ENCODE assay signal across 8 cellular contexts in genomic region chr12:85036241-85036707, GRCh38. TPM values are rescaled to one million over a fixed set of nuclear protein-coding genes. Genes with fewer than 3 reads are reported as not detected.
DNase-seq lines count a peak whose midpoint lies in the region; ATAC-seq, FAIRE-seq and TF ChIP-seq lines count a peak whose summit lies in the region.

A gene with protein sequence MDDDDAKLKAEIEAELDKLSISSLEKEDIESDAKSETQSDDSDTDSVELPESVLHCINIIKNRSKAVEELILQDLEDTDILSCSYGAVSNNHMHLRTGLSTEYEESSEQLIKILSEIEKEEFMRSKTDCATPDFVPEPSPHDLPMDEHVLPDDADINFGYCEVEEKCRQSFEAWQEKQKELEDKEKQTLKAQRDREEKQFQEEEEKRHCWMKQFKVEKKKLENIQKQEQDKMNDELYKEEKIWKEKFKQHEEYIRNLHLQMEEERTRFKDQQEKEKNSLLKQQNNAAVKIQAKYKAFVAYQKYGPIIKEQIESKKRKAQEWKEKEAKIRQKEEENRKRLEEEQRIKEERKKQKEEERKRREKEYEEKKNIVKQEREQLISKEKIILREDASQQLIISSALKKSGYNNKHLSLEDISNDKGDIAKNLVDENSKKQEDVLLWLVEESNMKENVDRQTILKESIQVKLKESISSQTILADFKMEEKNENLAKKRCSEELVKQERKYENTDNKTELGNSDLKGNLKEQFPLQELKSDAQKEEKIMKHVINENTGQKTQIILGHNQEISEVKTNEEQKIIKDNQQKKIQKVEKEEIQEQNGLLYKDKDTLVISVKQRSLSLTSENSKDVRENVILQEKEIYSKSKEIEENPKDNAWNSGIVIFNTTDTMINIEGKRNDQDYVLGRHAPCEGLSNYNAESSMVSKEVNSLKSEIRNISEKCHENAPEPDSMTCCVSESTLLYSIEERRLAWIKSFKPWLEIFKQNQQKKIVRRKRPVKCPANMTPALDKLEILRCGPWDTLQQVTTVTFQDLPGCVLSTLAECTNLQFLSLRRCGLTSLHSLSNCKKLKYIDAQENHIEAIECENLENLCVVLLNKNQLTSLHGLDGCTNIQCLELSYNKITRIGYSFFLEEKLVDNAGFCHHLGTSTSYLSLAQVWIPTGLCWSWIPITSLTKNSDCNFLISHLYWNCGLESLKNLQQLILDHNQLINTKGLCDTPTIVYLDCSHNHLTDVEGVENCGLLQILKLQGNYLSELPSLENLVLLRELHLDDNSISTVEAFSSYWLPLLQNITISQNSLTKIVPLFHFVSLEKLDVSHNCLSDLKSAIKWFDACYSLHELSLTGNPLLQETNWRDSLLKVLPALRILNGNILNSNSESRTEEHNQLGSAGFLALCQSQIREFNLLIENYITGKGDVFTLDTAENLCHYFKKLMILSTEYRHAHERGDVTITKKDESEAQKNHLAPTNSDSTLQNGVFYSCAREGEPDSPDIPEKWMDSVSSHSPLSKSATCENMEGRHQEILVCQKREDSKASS (N-terminal part only) (plus strand): TSS chr12:85036351. CDS start chr12:85038177, 1,826 bp downstream.
Gene TSPAN19 (minus strand): TSS chr12:85036277. CDS start chr12:85029946, 6,331 bp downstream.

- H3K4me3 ChIP-seq in lower lobe of right lung: peak within 1 kb of the TSS; percentile 53

- H3K27me3 Mint-ChIP-seq in stimulated activated naive CD8-positive, alpha-beta T cell treated with anti-CD3 and anti-CD28 coated beads, Interleukin-15, amount 100 ng/mL, for 72 hours: peaks cover 23% of the 10 kb centered on the region

- intact Hi-C loops in lower lobe of right lung (cut with DNase I): no loop called here

- peak; percentile 55 for FAIRE-seq in endometrium (lab: Jason Lieb, UNC)

- H3K4me1 ChIP-seq in lower lobe of right lung: no peaks in the 10 kb centered on the region

- TF ChIP-seq CTCF in lower lobe of right lung (IDR thresholded peaks at IDR 0.05): no peak

- H3K4me1 Mint-ChIP-seq in stimulated activated naive CD8-positive, alpha-beta T cell treated with anti-CD3 and anti-CD28 coated beads, Interleukin-15, amount 100 ng/mL, for 72 hours: no peaks in the 10 kb centered on the region

- peak; percentile 2 for DNase-seq in activated naive CD4-positive, alpha-beta T cell treated with Interleukin-2 at 50 U/mL for 16 hours
- DNase-seq in activated naive CD4-positive, alpha-beta T cell (lab: John Stamatoyannopoulos, UW): no peak
- DNase-seq in NCI-H187 (lab: John Stamatoyannopoulos, UW): peak; percentile 81 to 87
- DNase-seq in UCSD-AML1 (lab: John Stamatoyannopoulos, UW; ENCODE audit: unreplicated experiment): peak; percentile 3
- DNase-seq in lower lobe of right lung: peak; percentile 52
- peak; percentile 27 to 56 for DNase-seq in stimulated activated naive CD8-positive, alpha-beta T cell treated with anti-CD3 and anti-CD28 coated beads, Interleukin-15, amount 100 ng/mL, for 72 hours

- H3K36me3 ChIP-seq in lower lobe of right lung: no peaks in the 10 kb centered on the region

- H3K27ac ChIP-seq in lower lobe of right lung: no peak within 1 kb of the TSS

- peak within 1 kb of the TSS; percentile 57 to 71 for H3K27ac Mint-ChIP-seq in stimulated activated naive CD8-positive, alpha-beta T cell treated with anti-CD3 and anti-CD28 coated beads, Interleukin-15, amount 100 ng/mL, for 72 hours

- H3K27me3 ChIP-seq in lower lobe of right lung (ENCODE audit: low read depth): no peaks in the 10 kb centered on the region

- peak within 1 kb of the TSS; percentile 78 to 81 for H3K4me3 Mint-ChIP-seq in stimulated activated naive CD8-positive, alpha-beta T cell treated with anti-CD3 and anti-CD28 coated beads, Interleukin-15, amount 100 ng/mL, for 72 hours

- no peaks in the 10 kb centered on the region for H3K9me3 Mint-ChIP-seq in stimulated activated naive CD8-positive, alpha-beta T cell treated with anti-CD3 and anti-CD28 coated beads, Interleukin-15, amount 100 ng/mL, for 72 hours

- no peaks in the 10 kb centered on the region for H3K9me3 ChIP-seq in lower lobe of right lung

- peak; percentile 99 for ATAC-seq in HG02870 (IDR thresholded peaks at IDR 0.05; ENCODE audit: unreplicated experiment)
- peak; percentile 85 to 99 for ATAC-seq in lower lobe of right lung
- peak; percentile 74 for ATAC-seq in stimulated activated naive CD8-positive, alpha-beta T cell treated with anti-CD3 and anti-CD28 coated beads, Interleukin-15, amount 100 ng/mL, for 72 hours

RNA-seq across cellular contexts. Expression of the first gene that starts in this region (rescaled TPM):
- total RNA-seq in lower lobe of right lung: 10.6 TPM

RNA-seq across cellular contexts. Expression of gene TSPAN19, which starts in this region (rescaled TPM):
- 6.6 TPM for total RNA-seq in lower lobe of right lung

Comparison
In these comparisons a context has a peak if more than half of its experiments do, and no peak if none do; other contexts are left out.
1. DNase-seq: peak in activated naive CD4-positive, alpha-beta T cell treated with Interleukin-2 at 50 U/mL for 16 hours (single experiment), NCI-H187 (2 of 2), UCSD-AML1 (single experiment), lower lobe of right lung (single experiment) and stimulated activated naive CD8-positive, alpha-beta T cell treated with anti-CD3 and anti-CD28 coated beads, Interleukin-15, amount 100 ng/mL, for 72 hours (2 of 2); none in activated naive CD4-positive, alpha-beta T cell (0 of 4).
2. Peak in every context shown above with its lines, with median percentiles within 50 percentile points of each other: ATAC-seq.